ENCODE assay signal across 14 cellular contexts in the genomic region with DNA sequence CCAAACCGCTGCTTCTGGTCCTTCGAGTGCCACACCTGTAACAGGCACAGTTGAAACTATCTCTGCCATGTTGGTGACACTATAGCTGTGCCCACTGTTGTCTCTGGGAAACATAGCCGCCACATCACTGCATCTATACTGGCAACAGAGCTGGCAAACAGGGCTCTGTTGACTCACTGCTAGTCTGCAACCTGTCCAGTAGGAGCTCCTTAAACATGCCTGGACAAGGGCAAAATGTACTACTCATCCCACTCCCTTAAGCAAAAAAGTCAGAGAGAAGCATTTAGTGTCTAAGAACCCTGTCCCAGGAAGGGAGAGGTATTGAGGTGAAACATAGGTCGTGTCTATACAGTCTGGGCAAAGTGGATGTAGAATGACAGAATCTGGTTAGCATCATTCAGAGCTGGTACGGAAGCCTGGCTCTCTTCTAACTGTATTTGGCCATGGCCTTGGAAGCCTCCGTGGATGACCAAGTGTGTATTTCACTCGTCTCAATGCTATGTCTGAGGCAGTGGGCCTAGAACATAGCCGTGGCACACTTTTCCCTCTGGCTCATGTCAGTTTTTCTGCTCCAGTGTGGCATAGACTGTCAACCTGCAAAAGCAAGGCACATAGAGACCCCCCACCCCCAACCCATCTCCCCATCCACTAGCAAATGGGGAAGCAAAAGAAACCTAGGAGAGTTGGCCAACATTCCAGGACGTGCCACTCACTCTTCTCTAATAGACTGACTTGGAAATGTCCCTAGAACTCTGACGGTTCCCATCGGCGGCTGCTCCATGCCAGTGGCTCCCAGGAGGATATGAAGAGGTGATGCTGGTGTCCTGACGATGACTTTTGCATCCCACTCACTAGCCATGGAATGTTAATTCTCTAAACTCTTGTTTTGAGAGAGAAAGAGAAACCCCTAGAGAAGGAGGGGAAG. TPM values are rescaled to one million over a fixed set of nuclear protein-coding genes. Genes with fewer than 3 reads are reported as not detected.
DNase-seq lines count a peak whose midpoint lies in the region; ATAC-seq and TF ChIP-seq lines count a peak whose summit lies in the region.
"Had no signal": no experiment of that assay in that cellular context is flagged by ENCODE, and none has a peak within 500 bp of the region (broad histone marks: within the 10 kb centered on the region; RNA-seq: fewer than 3 reads in every experiment).

No MANE protein-coding gene starts in this region.

- H3K27me3 ChIP-seq in esophagus squamous epithelium (no peaks in the 10 kb centered on the region), sigmoid colon (no peaks in the 10 kb centered on the region), lower lobe of right lung (ENCODE audit: low read depth) (no peaks in the 10 kb centered on the region)

- TF ChIP-seq POLR2A in esophagus squamous epithelium (IDR thresholded peaks at IDR 0.05) (no peak), sigmoid colon (IDR thresholded peaks at IDR 0.05) (no peak)

- POLR2A ChIA-PET in WTC11 (lab: Charles Lee): no interaction called here
- POLR2A ChIA-PET in HEK293T (lab: Yijun Ruan, JAX): interaction anchor here (3.1 kb wide), 1 partner anchor 21 kb away, joined by 12 read pairs; the partner anchor contains the start of gene PISD

- TF ChIP-seq EP300 in sigmoid colon (IDR thresholded peaks at IDR 0.05): no peak

- DNase-seq in EH (ENCODE audit: low read depth): peak; percentile 14
- DNase-seq in WTC11 (ENCODE audit: low spot score): no peak
- no peak for DNase-seq in esophagus squamous epithelium (lab: John Stamatoyannopoulos, UW)
- DNase-seq in sigmoid colon: peak; percentile 58
- DNase-seq in activated naive CD8-positive, alpha-beta T cell treated with anti-CD3 and anti-CD28 coated beads, Interleukin-2, amount 50 U/mL, for 24 hours: no peak
- no peak for DNase-seq in natural killer cell
- no peak for DNase-seq in HEK293T (ENCODE audit: extremely low spot score)
- no peak for DNase-seq in lower lobe of right lung
- DNase-seq: AML-193, MM.1S, NCI-H2029 treated with DMSO at 0.1 percent for 48 hours, NCI-H526, PC-3, WERI-Rb-1 had no signal

- H3K4me3 ChIP-seq in esophagus squamous epithelium (no peak overlapping the region), sigmoid colon (no peak overlapping the region), lower lobe of right lung (no peak overlapping the region)

- H3K4me1 Mint-ChIP-seq in WTC11 (no peaks in the 10 kb centered on the region; the same call in 1 of the 2 replicates), natural killer cell (peaks cover 0 to 6% of the 10 kb centered on the region in 2 donors)
- H3K4me1 Mint-ChIP-seq in activated naive CD8-positive, alpha-beta T cell treated with anti-CD3 and anti-CD28 coated beads, Interleukin-2, amount 50 U/mL, for 24 hours: no peaks in the 10 kb centered on the region

- H3K27ac Mint-ChIP-seq in WTC11: peak overlapping the region; percentile 31
- H3K27ac Mint-ChIP-seq in activated naive CD8-positive, alpha-beta T cell treated with anti-CD3 and anti-CD28 coated beads, Interleukin-2, amount 50 U/mL, for 24 hours: no peak overlapping the region
- peak overlapping the region in 1 of 2 donors; percentile 35 for H3K27ac Mint-ChIP-seq in natural killer cell

- H3K36me3 ChIP-seq in esophagus squamous epithelium (peaks cover 0 to 50% (median 11%) of the 10 kb centered on the region in 3 donors), sigmoid colon (peaks cover 0 to 46% (median 16%) of the 10 kb centered on the region in 4 donors), lower lobe of right lung (peaks cover 52% of the 10 kb centered on the region)

- no peak for TF ChIP-seq CTCF in WTC11 (IDR thresholded peaks at IDR 0.05)
- TF ChIP-seq CTCF in esophagus squamous epithelium (IDR thresholded peaks at IDR 0.05): peak in 1 of 6 experiments; percentile 19
- TF ChIP-seq CTCF in sigmoid colon (IDR thresholded peaks at IDR 0.05): no peak
- TF ChIP-seq CTCF in natural killer cell (IDR thresholded peaks at IDR 0.05): no peak
- no peak for TF ChIP-seq CTCF in lower lobe of right lung (IDR thresholded peaks at IDR 0.05)

- no peak for ATAC-seq in WTC11
- ATAC-seq in activated naive CD8-positive, alpha-beta T cell treated with anti-CD3 and anti-CD28 coated beads, Interleukin-2, amount 50 U/mL, for 24 hours: no peak
- no peak for ATAC-seq in natural killer cell
- ATAC-seq in lower lobe of right lung: no peak
- ATAC-seq: PC-3 had no signal

- intact Hi-C loops in esophagus squamous epithelium (cut with DNase I): no loop called here
- intact Hi-C loops in sigmoid colon (cut with DNase I): no loop called here
- intact Hi-C loops in natural killer cell (cut with micrococcal nuclease): no loop called here
- intact Hi-C loops in lower lobe of right lung (cut with DNase I): no loop called here

- H3K4me3 Mint-ChIP-seq in WTC11: no peak overlapping the region
- H3K4me3 Mint-ChIP-seq in activated naive CD8-positive, alpha-beta T cell treated with anti-CD3 and anti-CD28 coated beads, Interleukin-2, amount 50 U/mL, for 24 hours: no peak overlapping the region
- H3K4me3 Mint-ChIP-seq in natural killer cell: no peak overlapping the region

- H3K9me3 Mint-ChIP-seq in WTC11: no peaks in the 10 kb centered on the region
- no peaks in the 10 kb centered on the region for H3K9me3 Mint-ChIP-seq in activated naive CD8-positive, alpha-beta T cell treated with anti-CD3 and anti-CD28 coated beads, Interleukin-2, amount 50 U/mL, for 24 hours
- H3K9me3 Mint-ChIP-seq in natural killer cell: no peaks in the 10 kb centered on the region

- peaks cover 36% of the 10 kb centered on the region for H3K36me3 Mint-ChIP-seq in WTC11
- H3K36me3 Mint-ChIP-seq in activated naive CD8-positive, alpha-beta T cell treated with anti-CD3 and anti-CD28 coated beads, Interleukin-2, amount 50 U/mL, for 24 hours (ENCODE audit: low read depth): peaks cover 20% of the 10 kb centered on the region
- peaks cover 17% of the 10 kb centered on the region for H3K36me3 Mint-ChIP-seq in natural killer cell

- H3K27ac ChIP-seq in esophagus squamous epithelium: peak overlapping the region; percentile 65 to 85 (median 78)
- H3K27ac ChIP-seq in sigmoid colon: peak overlapping the region in 3 of 4 donors; percentile 73 to 87 (median 85)
- no peak overlapping the region for H3K27ac ChIP-seq in lower lobe of right lung
- H3K27ac ChIP-seq: WERI-Rb-1 had no signal

- CTCF ChIA-PET in WTC11 (lab: Charles Lee) (interaction anchor here (1.9 to 2.8 kb wide), 2 partner anchors 18 to 287 kb away, joined by 5 to 15 read pairs; no protein-coding TSS in a partner anchor), HEK293T (lab: Yijun Ruan, JAX) (no interaction called here)

- no peaks in the 10 kb centered on the region for H3K27me3 Mint-ChIP-seq in WTC11 (ENCODE audit: low read depth)
- H3K27me3 Mint-ChIP-seq in activated naive CD8-positive, alpha-beta T cell treated with anti-CD3 and anti-CD28 coated beads, Interleukin-2, amount 50 U/mL, for 24 hours: no peaks in the 10 kb centered on the region
- no peaks in the 10 kb centered on the region for H3K27me3 Mint-ChIP-seq in natural killer cell (ENCODE audit: low read depth in 2 of 2)

- H3K9me3 ChIP-seq in esophagus squamous epithelium (no peaks in the 10 kb centered on the region), sigmoid colon (no peaks in the 10 kb centered on the region), lower lobe of right lung (no peaks in the 10 kb centered on the region)

- WGBS in esophagus squamous epithelium, 2 donors: 47 to 48% methylated on average over 10 of the region's 13 CpGs
- 90 to 91% methylated on average over 13 of the region's 13 CpGs for WGBS in sigmoid colon, 2 donors

- H3K4me1 ChIP-seq in esophagus squamous epithelium: peaks cover 5 to 41% (median 26%) of the 10 kb centered on the region in 3 donors
- peaks cover 0 to 48% (median 46%) of the 10 kb centered on the region in 4 donors for H3K4me1 ChIP-seq in sigmoid colon
- H3K4me1 ChIP-seq in lower lobe of right lung: peaks cover 6% of the 10 kb centered on the region

TF ChIP-seq in WTC11, 78 proteins besides CTCF, POLR2A, EP300 and RAD21 (continues in another document):
- TF ChIP-seq, protein P1, sequence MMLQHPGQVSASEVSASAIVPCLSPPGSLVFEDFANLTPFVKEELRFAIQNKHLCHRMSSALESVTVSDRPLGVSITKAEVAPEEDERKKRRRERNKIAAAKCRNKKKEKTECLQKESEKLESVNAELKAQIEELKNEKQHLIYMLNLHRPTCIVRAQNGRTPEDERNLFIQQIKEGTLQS (CRISPR knock-in tag; conservative IDR thresholded peaks at IDR 0.05): no peak
- TF ChIP-seq, protein P2, sequence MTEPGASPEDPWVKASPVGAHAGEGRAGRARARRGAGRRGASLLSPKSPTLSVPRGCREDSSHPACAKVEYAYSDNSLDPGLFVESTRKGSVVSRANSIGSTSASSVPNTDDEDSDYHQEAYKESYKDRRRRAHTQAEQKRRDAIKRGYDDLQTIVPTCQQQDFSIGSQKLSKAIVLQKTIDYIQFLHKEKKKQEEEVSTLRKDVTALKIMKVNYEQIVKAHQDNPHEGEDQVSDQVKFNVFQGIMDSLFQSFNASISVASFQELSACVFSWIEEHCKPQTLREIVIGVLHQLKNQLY (CRISPR knock-in tag; IDR thresholded peaks at IDR 0.05): no peak

TF ChIP-seq in HEK293T, 16 proteins besides CTCF, POLR2A, EP300 and RAD21 (continues in another document):
- no peak for TF ChIP-seq HDGF (IDR thresholded peaks at IDR 0.05; ENCODE audit: borderline replicate concordance)
- no peak for TF ChIP-seq L3MBTL2 (conservative IDR thresholded peaks at IDR 0.05)
- no peak for TF ChIP-seq TARDBP (IDR thresholded peaks at IDR 0.05)
- TF ChIP-seq ZNF384 (IDR thresholded peaks at IDR 0.05): no peak
- TF ChIP-seq FOXM1 (IDR thresholded peaks at IDR 0.05; ENCODE audit: borderline replicate concordance): no peak
- TF ChIP-seq PKNOX1 (IDR thresholded peaks at IDR 0.05): no peak
- TF ChIP-seq SUZ12 (IDR thresholded peaks at IDR 0.05): no peak
- no peak for TF ChIP-seq CTBP1 (IDR thresholded peaks at IDR 0.05; ENCODE audit: borderline replicate concordance)
- no peak for TF ChIP-seq ARNT (IDR thresholded peaks at IDR 0.05)
- TF ChIP-seq BHLHE40 (IDR thresholded peaks at IDR 0.05; ENCODE audit: borderline replicate concordance): no peak
- TF ChIP-seq SP1 (IDR thresholded peaks at IDR 0.05): no peak
- no peak for TF ChIP-seq FOXK2 (IDR thresholded peaks at IDR 0.05)

RNA-seq across cellular contexts. Expression of gene PISD, which starts 21.4 kb away (rescaled TPM):
- total RNA-seq in WTC11 (2021) (49.4 to 55.7 TPM (median 50.3 TPM) in 3 replicates), esophagus squamous epithelium (10 to 100 TPM; 21.4 to 34.0 (median 30.6) TPM), sigmoid colon (10 to 100 TPM; 17.3 to 40.3 (median 26.6) TPM), natural killer cell (10 to 100 TPM; 36.0 to 52.1 (median 47.8) TPM), lower lobe of right lung (47.3 TPM)
- 10 to 100 TPM; 10.8 to 29.3 (median 11.6) TPM for polyA plus RNA-seq in sigmoid colon

Comparison
In these comparisons a context has a peak if more than half of its experiments do, and no peak if none do; other contexts are left out.
1. DNase-seq: peak in EH (single experiment) and sigmoid colon (single experiment); none in WTC11 (single experiment), esophagus squamous epithelium (single experiment), activated naive CD8-positive, alpha-beta T cell treated with anti-CD3 and anti-CD28 coated beads, Interleukin-2, amount 50 U/mL, for 24 hours (single experiment), natural killer cell (single experiment), HEK293T (single experiment) and lower lobe of right lung (single experiment).